19 cellular contexts compared by ENCODE assay signal in the genomic region with DNA sequence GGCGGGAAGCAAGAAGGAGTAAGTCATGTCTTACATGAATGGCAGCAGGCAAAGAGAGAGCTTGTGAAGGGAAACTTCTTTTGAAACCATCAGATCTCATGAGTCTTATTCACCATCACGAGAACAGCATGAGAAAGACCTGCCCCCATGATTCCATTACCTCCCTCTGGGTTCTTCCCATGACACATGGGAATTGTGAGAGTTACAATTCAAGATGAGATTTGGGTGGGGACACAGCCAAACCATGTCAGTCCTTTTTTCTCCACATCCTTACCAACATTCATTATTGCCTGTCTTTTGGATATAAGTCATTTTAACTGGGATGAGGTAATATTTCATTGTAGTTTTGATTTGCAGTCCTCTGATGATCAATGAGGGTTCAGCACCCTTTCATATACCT.
"Had no signal": no experiment of that assay in that cellular context is flagged by ENCODE, and none has a peak within 500 bp of the region (broad histone marks: within the 10 kb centered on the region; RNA-seq: fewer than 3 reads in every experiment).

No MANE protein-coding gene starts in this region.

- H3K4me3 Mint-ChIP-seq: activated CD4-positive, alpha-beta memory T cell treated with anti-CD3 and anti-CD28 coated beads, Interleukin-2, amount 10 ng/mL, durations not matched to agents 7 days and 5 days; activated naive CD8-positive, alpha-beta T cell treated with anti-CD3 and anti-CD28 coated beads for 36 hours; activated T-helper 17 cell treated with anti-CD3 and anti-CD28 coated beads, Interleukin-2, amount 50 U/mL, for 72 hours; brain; central memory CD8-positive, alpha-beta T cell; nephron progenitor cell had no signal

- H3K27ac ChIP-seq: coronary artery, thyroid gland had no signal

- H3K9me3 ChIP-seq: thyroid gland had no signal

- H3K27me3 Mint-ChIP-seq: activated CD4-positive, alpha-beta memory T cell treated with anti-CD3 and anti-CD28 coated beads, Interleukin-2, amount 10 ng/mL, durations not matched to agents 7 days and 5 days; brain; central memory CD8-positive, alpha-beta T cell had no signal

- H3K4me1 ChIP-seq: thyroid gland had no signal

- H3K4me3 ChIP-seq: coronary artery, lung, thyroid gland had no signal

- H3K9me3 Mint-ChIP-seq: activated CD4-positive, alpha-beta memory T cell treated with anti-CD3 and anti-CD28 coated beads, Interleukin-2, amount 10 ng/mL, durations not matched to agents 7 days and 5 days had no signal

- H3K27me3 ChIP-seq: thyroid gland had no signal

- ATAC-seq: activated T-helper 17 cell treated with anti-CD3 and anti-CD28 coated beads, Interleukin-2, amount 50 U/mL, for 72 hours; left lobe of liver had no signal

- H3K36me3 Mint-ChIP-seq: activated naive CD8-positive, alpha-beta T cell treated with anti-CD3 and anti-CD28 coated beads for 36 hours; brain had no signal

- H3K27ac Mint-ChIP-seq: activated CD4-positive, alpha-beta memory T cell treated with anti-CD3 and anti-CD28 coated beads, Interleukin-2, amount 10 ng/mL, durations not matched to agents 7 days and 5 days; activated naive CD8-positive, alpha-beta T cell treated with anti-CD3 and anti-CD28 coated beads for 36 hours; activated T-helper 17 cell treated with anti-CD3 and anti-CD28 coated beads, Interleukin-2, amount 50 U/mL, for 72 hours; nephron progenitor cell had no signal

- DNase-seq: activated CD4-positive, alpha-beta memory T cell treated with anti-CD3 and anti-CD28 coated beads, Interleukin-2, amount 10 ng/mL, durations not matched to agents 7 days and 5 days; activated CD4-positive, alpha-beta T cell treated with anti-CD3 and anti-CD28 coated beads for 48 hours; activated CD4-positive, CD25-positive, alpha-beta regulatory T cell; activated naive CD4-positive, alpha-beta T cell; activated naive CD8-positive, alpha-beta T cell treated with anti-CD3 and anti-CD28 coated beads for 36 hours; activated T-cell treated with anti-CD3 and anti-CD28 coated beads, Interleukin-2, amount 50 U/mL, for 1 hour; nephron progenitor cell; nucleus accumbens; posterior cingulate gyrus; retina; stimulated activated CD4-positive, alpha-beta T cell treated with anti-CD3 and anti-CD28 coated beads, Interleukin-2, amount 100 ng/mL, for 24 hours; stimulated activated naive CD4-positive, alpha-beta T cell treated with Interleukin-2 at 50 U/mL for 16 hours; thyroid gland had no signal

- H3K4me1 Mint-ChIP-seq: activated CD4-positive, alpha-beta memory T cell treated with anti-CD3 and anti-CD28 coated beads, Interleukin-2, amount 10 ng/mL, durations not matched to agents 7 days and 5 days; activated naive CD8-positive, alpha-beta T cell treated with anti-CD3 and anti-CD28 coated beads for 36 hours; activated T-helper 17 cell treated with anti-CD3 and anti-CD28 coated beads, Interleukin-2, amount 50 U/mL, for 72 hours; central memory CD8-positive, alpha-beta T cell had no signal

- H3K36me3 ChIP-seq: thyroid gland had no signal
